ENCODE assay signal across 10 cellular contexts in genomic region chr13:100234524-100235136, GRCh38.
A peak's percentile ranks its signal among the peaks of the same experiment; 100 is the strongest.
DNase-seq lines count a peak whose midpoint lies in the region; ATAC-seq, FAIRE-seq and TF ChIP-seq lines count a peak whose summit lies in the region.
"Had no signal": no experiment of that assay in that cellular context is flagged by ENCODE, and none has a peak within 500 bp of the region (broad histone marks: within the 10 kb centered on the region; RNA-seq: fewer than 3 reads in every experiment).

No MANE protein-coding gene starts in this region.

- no peak overlapping the region for H4K91ac ChIP-seq in H1 (replicated peaks; ENCODE audit: insufficient read length, low read length)

- no peaks in the 10 kb centered on the region for H3K9me2 ChIP-seq in Loucy (replicated peaks; ENCODE audit: low read depth, low read length)

- TF ChIP-seq CTCF in CD14-positive monocyte (IDR thresholded peaks at IDR 0.05) (no peak), Loucy (conservative IDR thresholded peaks at IDR 0.05; ENCODE audit: low read length) (no peak), H1 (IDR thresholded peaks at IDR 0.05; ENCODE audit: control extremely low read depth in 1 of 3, insufficient read depth in 1 of 3, low read depth in 1 of 3, low read length in 3 of 3) (no peak)

- no peaks in the 10 kb centered on the region for H3K27me3 Mint-ChIP-seq in CD14-positive monocyte (ENCODE audit: low read depth in 3 of 3)
- H3K27me3 Mint-ChIP-seq: CD4-positive, CD25-positive, alpha-beta regulatory T cell had no signal

- H3K27ac Mint-ChIP-seq in CD14-positive monocyte = peak overlapping the region in 4 of 7 donors; percentile 7 to 41 (median 9)
- H3K27ac Mint-ChIP-seq: CD4-positive, CD25-positive, alpha-beta regulatory T cell; natural killer cell had no signal

- WGBS in H1 (ENCODE audit: extremely low coverage in 1 of 2, insufficient coverage in 1 of 2, insufficient read length in 1 of 2, insufficient replicate concordance in 2 of 2, low coverage in 1 of 2, low lambda C conversion rate in 2 of 2, missing lambda C conversion rate in 1 of 2), 2 experiments = 70% methylated on average over 4 of the region's 4 CpGs; no CpG with 5 or more reads in 1 of the 2 experiments
- 73% methylated on average over 3 of the region's 4 CpGs; no CpG with 5 or more reads in 1 of the 2 experiments for WGBS in mesodermal cell (ENCODE audit: insufficient coverage in 2 of 2), 2 experiments

- no peak for FAIRE-seq in H1 (lab: Jason Lieb, UNC)

- no peak overlapping the region for H3K23ac ChIP-seq in H1 (ENCODE audit: insufficient read length)

- H3K9me3 ChIP-seq in Loucy (ENCODE audit: insufficient read depth, low read depth, low read length) (no peaks in the 10 kb centered on the region), H1 (ENCODE audit: insufficient read depth in 2 of 2, low read depth in 1 of 2, low read length in 1 of 2) (no peaks in the 10 kb centered on the region), mesodermal cell (ENCODE audit: control insufficient read depth, low read length) (no peaks in the 10 kb centered on the region)

- H3K27me3 ChIP-seq in Loucy (ENCODE audit: insufficient read depth, low read length, poor library complexity, severe bottlenecking) = no peaks in the 10 kb centered on the region
- H3K27me3 ChIP-seq in H1 (replicated peaks in 1 of 4; ENCODE audit: control insufficient read depth in 3 of 4, extremely low read depth in 1 of 4, insufficient read depth in 3 of 4, low read length in 3 of 4) = no peaks in the 10 kb centered on the region

- H2AK5ac ChIP-seq in H1 (ENCODE audit: low read depth, low read length) = no peak overlapping the region

- peaks cover 25% of the 10 kb centered on the region for H3K4me1 Mint-ChIP-seq in CD14-positive monocyte

- no peak overlapping the region for H3K4me3 Mint-ChIP-seq in CD14-positive monocyte

- POLR2A ChIA-PET in H1 (lab: Charles Lee; ENCODE audit: partially characterized antibody) = interaction anchor here (0.9 kb wide), 1 partner anchor 758 kb away, joined by 3 read pairs; no protein-coding TSS in a partner anchor

- H3K27ac ChIP-seq in H1 (ENCODE audit: low read depth, low read length) (no peak overlapping the region), mesodermal cell (ENCODE audit: low read depth, low read length, severe bottlenecking) (peak overlapping the region; percentile 54)

- H2BK120ac ChIP-seq in H1 (replicated peaks; ENCODE audit: low read depth, low read length) = peak overlapping the region; percentile 61

- peak overlapping the region; percentile 87 for H4K5ac ChIP-seq in H1 (ENCODE audit: insufficient read length, low read depth, low read length)

- no peak overlapping the region for H3K14ac ChIP-seq in H1 (ENCODE audit: insufficient read length)

- intact Hi-C loops in CD14-positive monocyte (cut with micrococcal nuclease) = no loop called here

- no peak overlapping the region for H2BK12ac ChIP-seq in H1 (ENCODE audit: low read depth, low read length)

- no peaks in the 10 kb centered on the region; the same call in 1 of the 2 replicates for H3K23me2 ChIP-seq in H1 (ENCODE audit: low read depth, low read length)

- H3K9me3 Mint-ChIP-seq in CD14-positive monocyte = peaks cover 0 to 2% (median 0%) of the 10 kb centered on the region in 7 donors
- H3K9me3 Mint-ChIP-seq: CD4-positive, CD25-positive, alpha-beta regulatory T cell; natural killer cell had no signal

- H2AFZ ChIP-seq in Loucy (ENCODE audit: low read length) = no peak overlapping the region
- H2AFZ ChIP-seq in H1 (ENCODE audit: low read length) = no peak overlapping the region

- peak overlapping the region; percentile 51; the same call in 1 of the 2 replicates for H3K18ac ChIP-seq in H1 (ENCODE audit: extremely low read depth, low read length)

- no peak overlapping the region for H2BK5ac ChIP-seq in H1 (ENCODE audit: low read depth, low read length)

- H3K56ac ChIP-seq in H1 (replicated peaks; ENCODE audit: insufficient read length, low read depth, low read length) = no peak overlapping the region

- H3K4ac ChIP-seq in H1 (replicated peaks; ENCODE audit: insufficient read length, low read depth, low read length) = no peak overlapping the region

- H3K36me3 ChIP-seq in Loucy (ENCODE audit: insufficient read depth, low read length) (no peaks in the 10 kb centered on the region; the same call in 1 of the 2 replicates), H1 (ENCODE audit: control insufficient read depth in 2 of 4, insufficient read depth in 4 of 4, low read length in 3 of 4) (no peaks in the 10 kb centered on the region), mesodermal cell (ENCODE audit: control insufficient read depth, insufficient read depth, low read length) (no peaks in the 10 kb centered on the region)

- ATAC-seq in GM21576 (IDR thresholded peaks at IDR 0.05; ENCODE audit: unreplicated experiment) = no peak
- ATAC-seq in stimulated activated naive CD8-positive, alpha-beta T cell treated with anti-CD3 and anti-CD28 coated beads, Interleukin-15, Interleukin-2, amounts not matched to agents 100 U/mL and 50 U/mL, for 24 hours = no peak
- ATAC-seq: natural killer cell had no signal

- H3K9ac ChIP-seq in Loucy (ENCODE audit: low read depth, low read length, poor library complexity, severe bottlenecking) = no peak overlapping the region
- no peak overlapping the region for H3K9ac ChIP-seq in H1 (replicated peaks in 1 of 4; ENCODE audit: extremely low read depth in 1 of 4, low read depth in 3 of 4, low read length in 3 of 4)

- H4K20me1 ChIP-seq in Loucy (ENCODE audit: insufficient read depth, low read length, poor library complexity, severe bottlenecking) (no peaks in the 10 kb centered on the region), H1 (replicated peaks in 1 of 2; ENCODE audit: control insufficient read depth in 1 of 2, insufficient read depth in 2 of 2, low read length in 2 of 2) (no peaks in the 10 kb centered on the region)

- TF ChIP-seq EP300 in H1 (IDR thresholded peaks at IDR 0.05; ENCODE audit: borderline replicate concordance in 1 of 2, low read depth in 2 of 2, low read length in 2 of 2) = no peak

- H3F3A ChIP-seq in Loucy (ENCODE audit: low read depth) = no peaks in the 10 kb centered on the region

- H3K4me3 ChIP-seq in Loucy (ENCODE audit: low read length, poor library complexity, severe bottlenecking) (no peak overlapping the region), H1 (ENCODE audit: extremely low read depth in 1 of 4, insufficient read depth in 2 of 4, low read depth in 3 of 4, low read length in 4 of 4) (no peak overlapping the region), mesodermal cell (ENCODE audit: extremely low read depth, insufficient read depth, low read length, poor library complexity, severe bottlenecking) (no peak overlapping the region)

- peaks cover 33% of the 10 kb centered on the region for H3K4me1 ChIP-seq in Loucy (ENCODE audit: insufficient read depth, low read length, poor library complexity, severe bottlenecking)
- peaks cover 4 to 15% (median 9%) of the 10 kb centered on the region in 4 experiments; a peak in 6 of 7 replicates for H3K4me1 ChIP-seq in H1 (replicated peaks in 1 of 4; ENCODE audit: control insufficient read depth in 3 of 4, insufficient read depth in 4 of 4, low read length in 3 of 4)
- H3K4me1 ChIP-seq in mesodermal cell (ENCODE audit: control insufficient read depth, insufficient read depth, low read length, poor library complexity, severe bottlenecking) = peaks cover 6% of the 10 kb centered on the region

- H3K79me2 ChIP-seq in Loucy (ENCODE audit: insufficient read depth, low read length) (no peaks in the 10 kb centered on the region), H1 (ENCODE audit: control insufficient read depth in 1 of 2, insufficient read depth in 2 of 2, low read length in 2 of 2) (peaks cover 0 to 20% of the 10 kb centered on the region in 2 experiments; a peak in 1 of 4 replicates)

- peaks cover under 1% of the 10 kb centered on the region in 2 donors for H3K36me3 Mint-ChIP-seq in CD14-positive monocyte
- H3K36me3 Mint-ChIP-seq: natural killer cell had no signal

- H2BK15ac ChIP-seq in H1 (ENCODE audit: low read length) = no peak overlapping the region

- no peak overlapping the region for H2BK20ac ChIP-seq in H1 (ENCODE audit: low read length)

- H4K8ac ChIP-seq in H1 (ENCODE audit: extremely low read depth, insufficient read depth, low read length) = no peak overlapping the region

- H3K4me2 ChIP-seq in Loucy (ENCODE audit: low read depth, low read length, poor library complexity, severe bottlenecking) (peak overlapping the region; percentile 55), H1 (ENCODE audit: insufficient read depth in 1 of 2, low read depth in 2 of 2, low read length in 2 of 2) (no peak overlapping the region)

- no peaks in the 10 kb centered on the region; the same call in 1 of the 2 replicates for H3K79me1 ChIP-seq in H1 (ENCODE audit: low read depth, low read length)

- DNase-seq in CD14-positive monocyte (ENCODE audit: low spot score) (no peak), H1 (ENCODE audit: low read depth in 1 of 2, low spot score in 2 of 2) (no peak), HPDE6-E6E7 (ENCODE audit: extremely low spot score) (no peak), globus pallidus (ENCODE audit: low spot score) (no peak)
- DNase-seq in stimulated activated naive CD8-positive, alpha-beta T cell treated with anti-CD3 and anti-CD28 coated beads, Interleukin-15, Interleukin-2, amounts not matched to agents 100 U/mL and 50 U/mL, for 24 hours = no peak
- DNase-seq: natural killer cell had no signal

- TF ChIP-seq POLR2A in H1 (IDR thresholded peaks at IDR 0.05; ENCODE audit: control extremely low read depth in 1 of 2, low read depth in 2 of 2, low read length in 2 of 2) = no peak

- CTCF ChIA-PET in H1 (lab: Charles Lee; ENCODE audit: partially characterized antibody) = interaction anchor here (0.6 to 3.1 kb wide), 7 partner anchors 8 to 248 kb away, joined by 3 to 6 read pairs (median 5); no protein-coding TSS in a partner anchor

- no peak for TF ChIP-seq RAD21 in H1 (IDR thresholded peaks at IDR 0.05 in 1 of 2, conservative IDR thresholded peaks at IDR 0.05 in 1 of 2; ENCODE audit: low read depth in 2 of 2, low read length in 2 of 2)

TF ChIP-seq in H1, 55 proteins besides CTCF, POLR2A, EP300 and RAD21:
- TF ChIP-seq RXRA (IDR thresholded peaks at IDR 0.05; ENCODE audit: insufficient read depth, low read depth, low read length) (no peak), SRF (IDR thresholded peaks at IDR 0.05; ENCODE audit: low read depth, low read length) (no peak), KDM1A (IDR thresholded peaks at IDR 0.05; ENCODE audit: borderline replicate concordance, low read length) (no peak), EZH2 (IDR thresholded peaks at IDR 0.05; ENCODE audit: low read depth, low read length, severe bottlenecking) (no peak), HDAC6 (IDR thresholded peaks at IDR 0.05; ENCODE audit: low read depth, low read length) (no peak)
